1 cellular context compared by ENCODE assay signal in the genomic region with DNA sequence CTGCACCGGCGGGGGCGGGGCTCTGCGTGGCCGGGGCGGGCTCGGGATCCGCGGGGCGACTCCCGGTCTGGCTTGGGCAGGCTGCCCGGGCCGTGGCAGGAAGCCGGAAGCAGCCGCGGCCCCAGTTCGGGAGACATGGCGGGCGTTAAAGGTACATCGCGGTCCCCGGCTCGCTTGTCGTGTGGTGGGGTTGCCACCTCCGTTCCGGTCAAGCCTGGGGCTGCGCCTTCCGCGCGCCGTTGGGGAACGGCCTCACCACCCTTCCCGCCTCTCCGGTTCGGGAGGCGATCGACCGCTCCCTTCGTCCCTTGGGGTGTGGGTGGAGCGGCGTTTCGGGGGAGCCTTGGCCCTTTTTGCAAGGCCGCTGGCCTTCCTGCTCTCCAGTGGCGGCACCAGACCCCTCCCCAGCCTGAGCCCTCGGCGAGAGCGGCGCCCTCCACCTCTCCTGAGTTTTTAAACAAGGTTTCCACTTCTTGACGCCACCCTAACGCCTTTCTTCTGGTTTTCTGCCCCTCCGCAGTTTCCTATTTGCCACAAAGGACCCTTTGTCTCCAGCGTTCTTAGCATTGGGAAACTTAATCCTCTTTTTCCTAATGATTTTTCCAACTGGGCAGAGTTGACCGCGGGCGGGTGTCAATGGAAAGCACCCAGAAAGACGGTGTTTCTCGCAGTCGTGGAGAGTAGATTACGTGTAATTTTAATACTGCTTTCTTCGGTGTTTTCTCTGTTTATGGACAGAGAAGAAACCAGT.
TF ChIP-seq lines count a peak whose summit lies in the region.

TSS of gene LEPR (plus strand) at position 79 of the 751 bp plus-strand sequence. CDS start 144,898 bp downstream, outside the sequence.
TSS of gene LEPROT (plus strand) at position 79 of the 751 bp plus-strand sequence. CDS start at position 136, 57 bp downstream.

TF ChIP-seq in K562, 482 proteins besides CTCF, POLR2A, EP300 and RAD21 (continued from another document and continues in another):
- TF ChIP-seq ZFP91 (CRISPR knock-in tag; IDR thresholded peaks at IDR 0.05) (peak; percentile 93), NCOA6 (IDR thresholded peaks at IDR 0.05) (no peak), TOE1 (IDR thresholded peaks at IDR 0.05; ENCODE audit: borderline replicate concordance) (peak; percentile 66), TOE1 (CRISPR knock-in tag; IDR thresholded peaks at IDR 0.05; ENCODE audit: borderline replicate concordance, low read depth) (peak; percentile 16; the same call in 1 of the 2 replicates), MBD2 (IDR thresholded peaks at IDR 0.05; ENCODE audit: borderline replicate concordance, low read depth) (peak; percentile 44), TEAD1 (CRISPR knock-in tag; IDR thresholded peaks at IDR 0.05) (peak in 1 of 2 experiments; percentile 83; a peak in 1 of 4 replicates), PCBP1 (IDR thresholded peaks at IDR 0.05; ENCODE audit: low read depth, low read length, poor library complexity, severe bottlenecking) (no peak), ZNF12 (CRISPR knock-in tag; IDR thresholded peaks at IDR 0.05) (no peak), ZNF316 (IDR thresholded peaks at IDR 0.05) (no peak), ID3 (CRISPR knock-in tag; IDR thresholded peaks at IDR 0.05) (no peak), ID3 (tag; IDR thresholded peaks at IDR 0.05) (no peak), NCOA1 (IDR thresholded peaks at IDR 0.05; ENCODE audit: low read depth) (peak; percentile 42; the same call in 1 of the 2 replicates), ARID1B (IDR thresholded peaks at IDR 0.05) (no peak; the same call in 1 of the 2 replicates), AFF4 (CRISPR knock-in tag; IDR thresholded peaks at IDR 0.05) (no peak), CGGBP1 (CRISPR knock-in tag; IDR thresholded peaks at IDR 0.05) (peak; percentile 43; the same call in 1 of the 2 replicates), FOXJ3 (CRISPR knock-in tag; IDR thresholded peaks at IDR 0.05) (no peak), PTBP1 (IDR thresholded peaks at IDR 0.05; ENCODE audit: low read depth, low read length) (no peak), CCAR2 (IDR thresholded peaks at IDR 0.05; ENCODE audit: low read depth, low read length) (no peak), CHCHD3 (CRISPR knock-in tag; IDR thresholded peaks at IDR 0.05) (no peak), LCOR (CRISPR knock-in tag; IDR thresholded peaks at IDR 0.05) (peak; percentile 33; the same call in 1 of the 2 replicates), CC2D1A (IDR thresholded peaks at IDR 0.05) (no peak), SAP30 (IDR thresholded peaks at IDR 0.05; ENCODE audit: borderline replicate concordance, insufficient read depth, low read depth, low read length, poor library complexity, severe bottlenecking) (peak; percentile 73), ZBTB2 (IDR thresholded peaks at IDR 0.05) (peak; percentile 86), NBN (IDR thresholded peaks at IDR 0.05; ENCODE audit: low read depth) (no peak; the same call in 1 of the 2 replicates), IRF1 (CRISPR knock-in tag; IDR thresholded peaks at IDR 0.05; ENCODE audit: borderline replicate concordance) (0 out of 2 replicates have a peak, but pooled peaks have one; percentile 66), SRSF1 (IDR thresholded peaks at IDR 0.05; ENCODE audit: low read depth, low read length) (no peak), ZNF140 (CRISPR knock-in tag; IDR thresholded peaks at IDR 0.05) (no peak), ATF7 (IDR thresholded peaks at IDR 0.05) (peak; percentile 45; the same call in 1 of the 2 replicates), JUN (IDR thresholded peaks at IDR 0.05; ENCODE audit: borderline replicate concordance, low read depth, low read length) (no peak), JUN (CRISPR knock-in tag; IDR thresholded peaks at IDR 0.05; ENCODE audit: borderline replicate concordance) (0 out of 2 replicates have a peak, but pooled peaks have one; percentile 55), NONO (IDR thresholded peaks at IDR 0.05; ENCODE audit: low read depth in 2 of 2, low read length in 1 of 2) (no peak), NR2C1 (IDR thresholded peaks at IDR 0.05) (no peak), NR2C1 (tag; IDR thresholded peaks at IDR 0.05) (peak; percentile 22; the same call in 1 of the 2 replicates), ZNF639 (CRISPR knock-in tag; conservative IDR thresholded peaks at IDR 0.05 in 1 of 2, IDR thresholded peaks at IDR 0.05 in 1 of 2) (peak in 1 of 2 experiments; percentile 100; a peak in 2 of 4 replicates), HMGXB4 (CRISPR knock-in tag; IDR thresholded peaks at IDR 0.05) (peak; percentile 69; the same call in 1 of the 2 replicates), SOX6 (IDR thresholded peaks at IDR 0.05) (0 out of 2 replicates have a peak, but pooled peaks have one; percentile 22), KDM2B (CRISPR knock-in tag; IDR thresholded peaks at IDR 0.05) (no peak), L3MBTL2 (IDR thresholded peaks at IDR 0.05) (peak; percentile 40; the same call in 1 of the 2 replicates), E2F3 (CRISPR knock-in tag; IDR thresholded peaks at IDR 0.05) (no peak), RBM22 (IDR thresholded peaks at IDR 0.05; ENCODE audit: low read depth, low read length, poor library complexity, severe bottlenecking) (peak; percentile 97), LEF1 (IDR thresholded peaks at IDR 0.05) (no peak), NCOA2 (IDR thresholded peaks at IDR 0.05; ENCODE audit: partially characterized antibody in 2 of 2) (no peak), HIVEP1 (CRISPR knock-in tag; IDR thresholded peaks at IDR 0.05) (no peak), TRIM24 (IDR thresholded peaks at IDR 0.05) (peak in 1 of 2 experiments; percentile 48; a peak in 1 of 4 replicates)
- TF ChIP-seq, protein P1, sequence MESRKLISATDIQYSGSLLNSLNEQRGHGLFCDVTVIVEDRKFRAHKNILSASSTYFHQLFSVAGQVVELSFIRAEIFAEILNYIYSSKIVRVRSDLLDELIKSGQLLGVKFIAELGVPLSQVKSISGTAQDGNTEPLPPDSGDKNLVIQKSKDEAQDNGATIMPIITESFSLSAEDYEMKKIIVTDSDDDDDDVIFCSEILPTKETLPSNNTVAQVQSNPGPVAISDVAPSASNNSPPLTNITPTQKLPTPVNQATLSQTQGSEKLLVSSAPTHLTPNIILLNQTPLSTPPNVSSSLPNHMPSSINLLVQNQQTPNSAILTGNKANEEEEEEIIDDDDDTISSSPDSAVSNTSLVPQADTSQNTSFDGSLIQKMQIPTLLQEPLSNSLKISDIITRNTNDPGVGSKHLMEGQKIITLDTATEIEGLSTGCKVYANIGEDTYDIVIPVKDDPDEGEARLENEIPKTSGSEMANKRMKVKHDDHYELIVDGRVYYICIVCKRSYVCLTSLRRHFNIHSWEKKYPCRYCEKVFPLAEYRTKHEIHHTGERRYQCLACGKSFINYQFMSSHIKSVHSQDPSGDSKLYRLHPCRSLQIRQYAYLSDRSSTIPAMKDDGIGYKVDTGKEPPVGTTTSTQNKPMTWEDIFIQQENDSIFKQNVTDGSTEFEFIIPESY (CRISPR knock-in tag; IDR thresholded peaks at IDR 0.05) = no peak
- TF ChIP-seq, protein P2, sequence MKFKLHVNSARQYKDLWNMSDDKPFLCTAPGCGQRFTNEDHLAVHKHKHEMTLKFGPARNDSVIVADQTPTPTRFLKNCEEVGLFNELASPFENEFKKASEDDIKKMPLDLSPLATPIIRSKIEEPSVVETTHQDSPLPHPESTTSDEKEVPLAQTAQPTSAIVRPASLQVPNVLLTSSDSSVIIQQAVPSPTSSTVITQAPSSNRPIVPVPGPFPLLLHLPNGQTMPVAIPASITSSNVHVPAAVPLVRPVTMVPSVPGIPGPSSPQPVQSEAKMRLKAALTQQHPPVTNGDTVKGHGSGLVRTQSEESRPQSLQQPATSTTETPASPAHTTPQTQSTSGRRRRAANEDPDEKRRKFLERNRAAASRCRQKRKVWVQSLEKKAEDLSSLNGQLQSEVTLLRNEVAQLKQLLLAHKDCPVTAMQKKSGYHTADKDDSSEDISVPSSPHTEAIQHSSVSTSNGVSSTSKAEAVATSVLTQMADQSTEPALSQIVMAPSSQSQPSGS (CRISPR knock-in tag; IDR thresholded peaks at IDR 0.05) = no peak
